Comparison of ENCODE assay signal across 9 cellular contexts in the genomic region with DNA sequence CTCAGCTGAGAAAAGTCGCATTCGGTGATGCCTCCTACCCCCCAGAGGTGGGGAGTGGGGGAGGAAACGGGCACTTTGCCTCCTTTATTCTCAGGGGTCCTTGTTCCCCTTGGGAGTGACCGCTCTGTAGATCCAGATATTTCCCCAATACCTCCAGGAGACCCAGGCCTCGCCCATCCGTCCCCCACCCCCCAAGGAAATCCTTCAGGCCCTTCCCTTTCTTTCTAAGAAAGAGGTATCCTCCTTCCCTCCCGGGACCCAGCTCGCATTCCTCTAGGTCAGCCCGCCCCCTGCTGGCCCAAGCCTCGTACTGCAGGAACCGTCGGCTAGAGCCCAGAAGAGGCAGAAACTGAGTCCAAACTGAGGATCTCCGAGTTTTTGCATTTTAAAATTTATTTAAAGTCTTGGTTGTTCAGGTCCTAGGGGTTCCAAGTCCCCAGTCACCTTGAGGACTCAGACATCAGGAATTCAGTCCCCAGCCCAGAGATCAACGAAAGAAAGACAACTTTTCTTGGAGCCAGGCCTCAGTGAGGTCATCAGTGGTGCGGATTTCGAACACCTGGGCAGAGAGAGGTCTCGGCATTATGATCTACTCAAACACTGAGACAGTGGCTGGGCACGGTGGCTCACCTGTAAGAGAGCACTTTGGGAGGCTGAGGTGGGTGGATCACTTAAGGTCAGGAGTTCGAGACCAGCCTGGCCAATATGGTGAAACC. TPM values are rescaled to one million over a fixed set of nuclear protein-coding genes. Genes with fewer than 3 reads are reported as not detected.
DNase-seq lines count a peak whose midpoint lies in the region; ATAC-seq and TF ChIP-seq lines count a peak whose summit lies in the region.
"Had no signal": no experiment of that assay in that cellular context is flagged by ENCODE, and none has a peak within 500 bp of the region (broad histone marks: within the 10 kb centered on the region; RNA-seq: fewer than 3 reads in every experiment).

No MANE protein-coding gene starts in this region.

- no peak overlapping the region for H3K23ac ChIP-seq in neuronal stem cell (ENCODE audit: low read depth, low read length, poor library complexity)

- H3K4me2 ChIP-seq in neuronal stem cell (ENCODE audit: insufficient read depth, low read length, poor library complexity, severe bottlenecking), result no peak overlapping the region

- no peak overlapping the region for H2BK5ac ChIP-seq in neuronal stem cell (ENCODE audit: low read length)

- H3K18ac ChIP-seq in neuronal stem cell (ENCODE audit: low read length), result peak overlapping the region; percentile 1

- H4K8ac ChIP-seq in neuronal stem cell (ENCODE audit: low read depth, low read length), result no peak overlapping the region

- H3K4me1 ChIP-seq in neuronal stem cell (ENCODE audit: control insufficient read depth in 2 of 2, insufficient read depth in 1 of 2, low read depth in 1 of 2, low read length in 2 of 2), result peaks cover 11% of the 10 kb centered on the region in 2 donors

- peak overlapping the region in 1 of 4 donors; percentile 62 for H3K4me3 Mint-ChIP-seq in IgD-negative memory B cell

- H3K27ac Mint-ChIP-seq in IgD-negative memory B cell, result peak overlapping the region in 2 of 3 donors; percentile 67 to 92

- H3K4me3 ChIP-seq in fibroblast of villous mesenchyme (ENCODE audit: low read depth, low read length), result no peak overlapping the region
- no peak overlapping the region for H3K4me3 ChIP-seq in neuronal stem cell (ENCODE audit: low read length in 2 of 2)

- H3K9me3 ChIP-seq in neuronal stem cell (replicated peaks in 1 of 2; ENCODE audit: control insufficient read depth in 2 of 2, insufficient read depth in 1 of 2, low read depth in 1 of 2, low read length in 2 of 2), result no peaks in the 10 kb centered on the region

- peak; percentile 98 for TF ChIP-seq CTCF in fibroblast of villous mesenchyme (IDR thresholded peaks at IDR 0.05; ENCODE audit: insufficient read depth, low read depth, low read length)

- H2AFZ ChIP-seq in neuronal stem cell (ENCODE audit: low read length), result peak overlapping the region; percentile 76

- H2AK5ac ChIP-seq in neuronal stem cell (ENCODE audit: low read depth, low read length), result no peak overlapping the region

- H3K14ac ChIP-seq in neuronal stem cell (ENCODE audit: low read length), result no peak overlapping the region

- no peak for ATAC-seq in GM18873 (IDR thresholded peaks at IDR 0.05; ENCODE audit: low FRiP score, unreplicated experiment)

- no peaks in the 10 kb centered on the region for H3K27me3 Mint-ChIP-seq in IgD-negative memory B cell

- no peak overlapping the region for H4K91ac ChIP-seq in neuronal stem cell (ENCODE audit: low read depth, low read length, poor library complexity)

- H2BK15ac ChIP-seq in neuronal stem cell (ENCODE audit: low read length), result no peak overlapping the region

- no peak overlapping the region for H3K4ac ChIP-seq in neuronal stem cell (ENCODE audit: low read length)

- no peaks in the 10 kb centered on the region for H3K79me1 ChIP-seq in neuronal stem cell (ENCODE audit: low read depth, low read length)

- no peaks in the 10 kb centered on the region for H3K36me3 ChIP-seq in neuronal stem cell (replicated peaks in 1 of 2; ENCODE audit: control insufficient read depth in 2 of 2, insufficient read depth in 2 of 2, low read length in 2 of 2)

- H3K9me3 Mint-ChIP-seq in IgD-negative memory B cell, result no peaks in the 10 kb centered on the region

- no peak overlapping the region for H3K27ac ChIP-seq in neuronal stem cell (replicated peaks; ENCODE audit: low read length)

- DNase-seq in Caki2 (ENCODE audit: low read depth), result peak; percentile 71
- DNase-seq in RPMI7951 (ENCODE audit: low read depth), result peak; percentile 63
- DNase-seq in activated T-helper 9 cell treated with anti-CD3 and anti-CD28 coated beads, Interleukin-2, amount 50 U/mL, for 16 hours (ENCODE audit: low read depth), result peak; percentile 74
- DNase-seq in fibroblast of villous mesenchyme (ENCODE audit: low read depth), result peak; percentile 67
- DNase-seq in neuronal stem cell (ENCODE audit: low spot score), result peak; percentile 83
- peak; percentile 95 for DNase-seq in superior temporal gyrus (ENCODE audit: extremely low spot score)

- in situ Hi-C loops in Caki2 (cut with HindIII; ENCODE audit: low pct_unique_long_range_greater_than_20kb, low sequenced_read_pairs), result no loop called here

- no peak overlapping the region for H3K9ac ChIP-seq in neuronal stem cell (ENCODE audit: low read depth, low read length, poor library complexity)

- peaks cover 7 to 18% (median 11%) of the 10 kb centered on the region in 3 donors for H3K4me1 Mint-ChIP-seq in IgD-negative memory B cell

- peaks cover 0 to 15% (median 0%) of the 10 kb centered on the region in 3 experiments for H3K27me3 ChIP-seq in neuronal stem cell (ENCODE audit: control insufficient read depth in 3 of 3, insufficient read depth in 3 of 3, low read depth in 1 of 3, low read length in 3 of 3)

- H3K36me3 Mint-ChIP-seq in IgD-negative memory B cell, result peaks cover 6% of the 10 kb centered on the region

- no peak overlapping the region for H2BK120ac ChIP-seq in neuronal stem cell (ENCODE audit: low read depth, low read length)

- no CpG with 5 or more reads among the region's 19 CpGs for WGBS in neuronal stem cell (ENCODE audit: extremely low coverage in 2 of 2, insufficient read length in 2 of 2, insufficient replicate concordance in 1 of 2), 2 donors

- H2BK12ac ChIP-seq in neuronal stem cell (ENCODE audit: low read length), result no peak overlapping the region

RNA-seq across cellular contexts. Expression of a gene that starts 7.5 kb away (rescaled TPM):
- 0.52 and 2.0 TPM in 2 replicates for total RNA-seq in Caki2 (2014; rRNA removed; shearing (Covaris generic); ENCODE audit: low replicate concordance)
- 2.2 TPM for polyA plus RNA-seq in IgD-negative memory B cell
- total RNA-seq in RPMI7951 (2014; rRNA removed; shearing (Covaris generic)), result under 0.01 and 0.36 TPM in 2 replicates
- total RNA-seq in fibroblast of villous mesenchyme, result under 0.01 TPM in 1 of 2 replicates, not detected in the other
- polyA plus RNA-seq in neuronal stem cell (2013, experiment 1 of 2), result 8.3 TPM
- polyA plus RNA-seq in neuronal stem cell (2013, experiment 2 of 2), result 7.4 TPM

RNA-seq across cellular contexts. Expression of a gene that starts 7.7 kb away (rescaled TPM):
- total RNA-seq in Caki2 (2014; rRNA removed; shearing (Covaris generic); ENCODE audit: low replicate concordance), result not detected in 2 replicates
- 719 TPM for polyA plus RNA-seq in IgD-negative memory B cell
- 0.36 and 0.59 TPM in 2 replicates for total RNA-seq in RPMI7951 (2014; rRNA removed; shearing (Covaris generic))
- 0.86 and 1.6 TPM in 2 replicates for total RNA-seq in fibroblast of villous mesenchyme
- polyA plus RNA-seq in neuronal stem cell (2013, experiment 1 of 2), result 0.38 TPM
- 0.42 TPM for polyA plus RNA-seq in neuronal stem cell (2013, experiment 2 of 2)

RNA-seq across cellular contexts. Expression of a gene that starts 14.1 kb away (rescaled TPM):
- 39.6 and 63.2 TPM in 2 replicates for total RNA-seq in Caki2 (2014; rRNA removed; shearing (Covaris generic); ENCODE audit: low replicate concordance)
- 22.2 TPM for polyA plus RNA-seq in IgD-negative memory B cell
- total RNA-seq in RPMI7951 (2014; rRNA removed; shearing (Covaris generic)), result 41.5 and 48.8 TPM in 2 replicates
- total RNA-seq in fibroblast of villous mesenchyme, result 38.0 and 45.7 TPM in 2 replicates
- polyA plus RNA-seq in neuronal stem cell (2013, experiment 1 of 2), result 135 TPM
- polyA plus RNA-seq in neuronal stem cell (2013, experiment 2 of 2), result 135 TPM

RNA-seq across cellular contexts. Expression of a gene that starts 31.9 kb away (rescaled TPM):
- total RNA-seq in Caki2 (2014; rRNA removed; shearing (Covaris generic); ENCODE audit: low replicate concordance), result not detected in 2 replicates
- polyA plus RNA-seq in IgD-negative memory B cell, result not detected
- total RNA-seq in RPMI7951 (2014; rRNA removed; shearing (Covaris generic)), result not detected in 2 replicates
- total RNA-seq in fibroblast of villous mesenchyme, result not detected in 2 replicates
- polyA plus RNA-seq in neuronal stem cell (2013, experiment 1 of 2), result not detected
- not detected for polyA plus RNA-seq in neuronal stem cell (2013, experiment 2 of 2)
- polyA plus RNA-seq: adipose tissue had no signal

RNA-seq across cellular contexts. Expression of a gene that starts 60.0 kb away (rescaled TPM):
- total RNA-seq in Caki2 (2014; rRNA removed; shearing (Covaris generic); ENCODE audit: low replicate concordance), result not detected in 2 replicates
- not detected for polyA plus RNA-seq in IgD-negative memory B cell
- not detected in 2 replicates for total RNA-seq in RPMI7951 (2014; rRNA removed; shearing (Covaris generic))
- total RNA-seq in fibroblast of villous mesenchyme, result not detected in 2 replicates
- polyA plus RNA-seq in neuronal stem cell (2013, experiment 1 of 2), result not detected
- polyA plus RNA-seq in neuronal stem cell (2013, experiment 2 of 2), result not detected
- polyA plus RNA-seq: adipose tissue had no signal
